10 cellular contexts compared by ENCODE assay signal in the genomic region with DNA sequence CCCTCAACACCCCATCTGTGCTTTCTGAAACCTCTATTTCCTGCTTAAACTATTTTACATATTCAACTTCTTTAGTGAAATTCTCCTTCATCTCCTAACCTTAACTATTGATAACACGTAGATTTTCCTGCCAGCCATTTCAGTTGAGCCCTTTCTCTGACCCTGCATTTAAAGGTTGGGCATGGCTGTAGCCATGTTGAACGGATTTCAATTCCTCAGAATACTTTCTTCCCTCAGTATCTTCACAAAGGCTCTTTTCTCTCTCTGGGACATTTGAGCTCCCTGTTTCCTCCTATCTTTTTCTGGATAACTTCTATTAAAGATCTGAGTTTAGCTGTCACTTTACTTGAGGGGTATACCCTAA. TPM values are rescaled to one million over a fixed set of nuclear protein-coding genes. Genes with fewer than 3 reads are reported as not detected.
DNase-seq lines count a peak whose midpoint lies in the region; ATAC-seq and TF ChIP-seq lines count a peak whose summit lies in the region.
"Had no signal": no experiment of that assay in that cellular context is flagged by ENCODE, and none has a peak within 500 bp of the region (broad histone marks: within the 10 kb centered on the region; RNA-seq: fewer than 3 reads in every experiment).

No MANE protein-coding gene starts in this region.

- H3K4me1 Mint-ChIP-seq in T-helper 1 cell treated with Interleukin-12 subunit alpha and Interleukin-12 subunit beta and Interleukin-4 antibody, amounts not matched to agents 30 μg/mL and 1 μg/mL, for 36 hours (ENCODE audit: low read depth): peaks cover 38% of the 10 kb centered on the region
- peaks cover 55% of the 10 kb centered on the region for H3K4me1 Mint-ChIP-seq in activated T-helper 1 cell treated with anti-CD3 and anti-CD28 coated beads, Interleukin-12 subunit alpha, Interleukin-12 subunit beta, Interleukin-2, Interleukin-4 antibody, amounts not matched to agents 30 ng/mL and 10 ng/mL and 1 ng/mL, durations not matched to agents 14 hours and 24 hours and 36 hours (ENCODE audit: low read depth)

- peaks cover 15% of the 10 kb centered on the region; the same call in 1 of the 2 replicates for H3K4me1 ChIP-seq in iPS-20b (ENCODE audit: insufficient read depth, low read length)
- H3K4me1 ChIP-seq in stomach: peaks cover 22 to 82% (median 58%) of the 10 kb centered on the region in 4 donors

- peaks cover 12% of the 10 kb centered on the region for H3K36me3 ChIP-seq in iPS-20b (ENCODE audit: insufficient read depth, low read depth, low read length)
- peaks cover 0 to 12% (median 1%) of the 10 kb centered on the region in 4 donors for H3K36me3 ChIP-seq in stomach

- H3K27me3 ChIP-seq in iPS-20b (ENCODE audit: insufficient read depth, low read length) (no peaks in the 10 kb centered on the region), stomach (no peaks in the 10 kb centered on the region)

- H3K9ac ChIP-seq in iPS-20b (ENCODE audit: low read depth, low read length): peak overlapping the region; percentile 96; the same call in 1 of the 2 replicates

- H3K9me3 ChIP-seq in iPS-20b (ENCODE audit: insufficient read depth, low read depth, low read length) (no peaks in the 10 kb centered on the region), stomach (no peaks in the 10 kb centered on the region)

- no peak overlapping the region for H3K27ac ChIP-seq in iPS-20b (ENCODE audit: low read length)
- peak overlapping the region in 4 of 5 donors; percentile 41 to 96 (median 92) for H3K27ac ChIP-seq in stomach

- DNase-seq in T-helper 1 cell: no peak
- DNase-seq in activated T-helper 1 cell treated with anti-CD3 and anti-CD28 coated beads, Interleukin-12 subunit alpha, Interleukin-12 subunit beta, Interleukin-2, Interleukin-4 antibody, amounts not matched to agents 30 ng/mL and 10 ng/mL and 1 ng/mL, durations not matched to agents 14 hours and 24 hours and 36 hours (ENCODE audit: low spot score): no peak
- DNase-seq in stomach: no peak
- no peak for DNase-seq in activated CD8-positive, alpha-beta memory T cell treated with anti-CD3 and anti-CD28 coated beads, Interleukin-2, amount 50 U/mL, for 4 hours
- no peak for DNase-seq in UCSD-AML1 (lab: John Stamatoyannopoulos, UW; ENCODE audit: unreplicated experiment)
- DNase-seq: GOT3; stimulated activated naive CD4-positive, alpha-beta T cell treated with Interleukin-2 at 50 U/mL for 16 hours had no signal

- H3K27ac Mint-ChIP-seq in T-helper 1 cell treated with Interleukin-12 subunit alpha and Interleukin-12 subunit beta and Interleukin-4 antibody, amounts not matched to agents 30 μg/mL and 1 μg/mL, for 36 hours: peak overlapping the region; percentile 99
- H3K27ac Mint-ChIP-seq in activated T-helper 1 cell treated with anti-CD3 and anti-CD28 coated beads, Interleukin-12 subunit alpha, Interleukin-12 subunit beta, Interleukin-2, Interleukin-4 antibody, amounts not matched to agents 30 ng/mL and 10 ng/mL and 1 ng/mL, durations not matched to agents 14 hours and 24 hours and 36 hours: peak overlapping the region; percentile 97

- intact Hi-C loops in activated T-helper 1 cell treated with anti-CD3 and anti-CD28 coated beads, Interleukin-12 subunit alpha, Interleukin-12 subunit beta, Interleukin-2, Interleukin-4 antibody, amounts not matched to agents 30 ng/mL and 10 ng/mL and 1 ng/mL, durations not matched to agents 14 hours and 24 hours and 36 hours (cut with micrococcal nuclease): loop anchor here (5.0 kb wide), 3 partner anchors 45 to 1480 kb away; a partner anchor contains a TSS
- intact Hi-C loops in stomach (cut with DNase I; ENCODE audit: low total_unique reads): loop anchor here (5.0 to 10.0 kb wide), 2 partner anchors 82 to 190 kb away; no protein-coding TSS in a partner anchor

- WGBS in stomach, 5 donors: 23 to 42% (median 34%) methylated on average over 2 of the region's 2 CpGs

- peak overlapping the region; percentile 97 for H3K4me3 ChIP-seq in iPS-20b (ENCODE audit: low read length)
- H3K4me3 ChIP-seq in stomach: peak overlapping the region; percentile 68 to 87 (median 82)

- no peaks in the 10 kb centered on the region for H3K9me3 Mint-ChIP-seq in T-helper 1 cell treated with Interleukin-12 subunit alpha and Interleukin-12 subunit beta and Interleukin-4 antibody, amounts not matched to agents 30 μg/mL and 1 μg/mL, for 36 hours
- no peaks in the 10 kb centered on the region for H3K9me3 Mint-ChIP-seq in activated T-helper 1 cell treated with anti-CD3 and anti-CD28 coated beads, Interleukin-12 subunit alpha, Interleukin-12 subunit beta, Interleukin-2, Interleukin-4 antibody, amounts not matched to agents 30 ng/mL and 10 ng/mL and 1 ng/mL, durations not matched to agents 14 hours and 24 hours and 36 hours

- H3K27me3 Mint-ChIP-seq in T-helper 1 cell treated with Interleukin-12 subunit alpha and Interleukin-12 subunit beta and Interleukin-4 antibody, amounts not matched to agents 30 μg/mL and 1 μg/mL, for 36 hours (ENCODE audit: low read depth): no peaks in the 10 kb centered on the region
- H3K27me3 Mint-ChIP-seq in activated T-helper 1 cell treated with anti-CD3 and anti-CD28 coated beads, Interleukin-12 subunit alpha, Interleukin-12 subunit beta, Interleukin-2, Interleukin-4 antibody, amounts not matched to agents 30 ng/mL and 10 ng/mL and 1 ng/mL, durations not matched to agents 14 hours and 24 hours and 36 hours (ENCODE audit: insufficient read depth): no peaks in the 10 kb centered on the region

- TF ChIP-seq EP300 in stomach (IDR thresholded peaks at IDR 0.05): no peak

- no peak for TF ChIP-seq POLR2A in stomach (IDR thresholded peaks at IDR 0.05)

- ATAC-seq in HG02970 (IDR thresholded peaks at IDR 0.05; ENCODE audit: low FRiP score, unreplicated experiment): no peak

- TF ChIP-seq CTCF in stomach (IDR thresholded peaks at IDR 0.05): no peak

- H3K36me3 Mint-ChIP-seq in T-helper 1 cell treated with Interleukin-12 subunit alpha and Interleukin-12 subunit beta and Interleukin-4 antibody, amounts not matched to agents 30 μg/mL and 1 μg/mL, for 36 hours (ENCODE audit: low read depth): peaks cover 11% of the 10 kb centered on the region
- H3K36me3 Mint-ChIP-seq in activated T-helper 1 cell treated with anti-CD3 and anti-CD28 coated beads, Interleukin-12 subunit alpha, Interleukin-12 subunit beta, Interleukin-2, Interleukin-4 antibody, amounts not matched to agents 30 ng/mL and 10 ng/mL and 1 ng/mL, durations not matched to agents 14 hours and 24 hours and 36 hours (ENCODE audit: low read depth): peaks cover 18% of the 10 kb centered on the region

- peak overlapping the region; percentile 99 for H3K4me3 Mint-ChIP-seq in T-helper 1 cell treated with Interleukin-12 subunit alpha and Interleukin-12 subunit beta and Interleukin-4 antibody, amounts not matched to agents 30 μg/mL and 1 μg/mL, for 36 hours
- H3K4me3 Mint-ChIP-seq in activated T-helper 1 cell treated with anti-CD3 and anti-CD28 coated beads, Interleukin-12 subunit alpha, Interleukin-12 subunit beta, Interleukin-2, Interleukin-4 antibody, amounts not matched to agents 30 ng/mL and 10 ng/mL and 1 ng/mL, durations not matched to agents 14 hours and 24 hours and 36 hours: peak overlapping the region; percentile 98

RNA-seq across cellular contexts. Expression of a gene that starts 1.2 kb away (rescaled TPM):
- 89.2 and 90.1 TPM in 2 replicates for total RNA-seq in activated T-helper 1 cell treated with anti-CD3 and anti-CD28 coated beads, Interleukin-12 subunit alpha, Interleukin-12 subunit beta, Interleukin-2, Interleukin-4 antibody, amounts not matched to agents 30 ng/mL and 10 ng/mL and 1 ng/mL, durations not matched to agents 14 hours and 24 hours and 36 hours
- 100 to 1,000 TPM in 2 of 5 donors, 10 to 100 TPM in 3; 29.8 to 213 (median 99.5) TPM for total RNA-seq in stomach
- polyA plus RNA-seq in stomach: 10 to 100 TPM; 23.5 to 29.6 (median 26.3) TPM

RNA-seq across cellular contexts. Expression of a gene that starts 1.3 kb away (rescaled TPM):
- total RNA-seq in activated T-helper 1 cell treated with anti-CD3 and anti-CD28 coated beads, Interleukin-12 subunit alpha, Interleukin-12 subunit beta, Interleukin-2, Interleukin-4 antibody, amounts not matched to agents 30 ng/mL and 10 ng/mL and 1 ng/mL, durations not matched to agents 14 hours and 24 hours and 36 hours: 47.4 and 58.2 TPM in 2 replicates
- 10 to 100 TPM in 3 of 5 donors, 1 to 10 TPM in 1, under 1 TPM in 1; 0.58 to 46.1 (median 20.0) TPM for total RNA-seq in stomach
- 10 to 100 TPM; 46.6 to 97.5 (median 48.3) TPM for polyA plus RNA-seq in stomach
